ENCODE assay signal across 1 cellular context in genomic region chr1:67500413-67500959, GRCh38.
TF ChIP-seq lines count a peak whose summit lies in the region.

No MANE protein-coding gene starts in this region.

TF ChIP-seq in HepG2, 621 proteins besides CTCF, POLR2A, EP300 and RAD21 (continued from another document and continues in another):
- TF ChIP-seq HMGXB3 (CRISPR knock-in tag; IDR thresholded peaks at IDR 0.05; ENCODE audit: borderline replicate concordance), result 0 out of 2 replicates have a peak, but pooled peaks have one; percentile 53
- no peak for TF ChIP-seq CHD4 (IDR thresholded peaks at IDR 0.05; ENCODE audit: borderline replicate concordance, low read length)
- TF ChIP-seq, protein P1, sequence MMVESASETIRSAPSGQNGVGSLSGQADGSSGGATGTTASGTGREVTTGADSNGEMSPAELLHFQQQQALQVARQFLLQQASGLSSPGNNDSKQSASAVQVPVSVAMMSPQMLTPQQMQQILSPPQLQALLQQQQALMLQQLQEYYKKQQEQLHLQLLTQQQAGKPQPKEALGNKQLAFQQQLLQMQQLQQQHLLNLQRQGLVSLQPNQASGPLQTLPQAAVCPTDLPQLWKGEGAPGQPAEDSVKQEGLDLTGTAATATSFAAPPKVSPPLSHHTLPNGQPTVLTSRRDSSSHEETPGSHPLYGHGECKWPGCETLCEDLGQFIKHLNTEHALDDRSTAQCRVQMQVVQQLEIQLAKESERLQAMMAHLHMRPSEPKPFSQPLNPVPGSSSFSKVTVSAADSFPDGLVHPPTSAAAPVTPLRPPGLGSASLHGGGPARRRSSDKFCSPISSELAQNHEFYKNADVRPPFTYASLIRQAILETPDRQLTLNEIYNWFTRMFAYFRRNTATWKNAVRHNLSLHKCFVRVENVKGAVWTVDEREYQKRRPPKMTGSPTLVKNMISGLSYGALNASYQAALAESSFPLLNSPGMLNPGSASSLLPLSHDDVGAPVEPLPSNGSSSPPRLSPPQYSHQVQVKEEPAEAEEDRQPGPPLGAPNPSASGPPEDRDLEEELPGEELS (CRISPR knock-in tag; IDR thresholded peaks at IDR 0.05), result no peak
- TF ChIP-seq ZNF713 (CRISPR knock-in tag; IDR thresholded peaks at IDR 0.05), result no peak
- no peak for TF ChIP-seq NFIB (CRISPR knock-in tag; IDR thresholded peaks at IDR 0.05; ENCODE audit: borderline replicate concordance)
- no peak for TF ChIP-seq CBX2 (IDR thresholded peaks at IDR 0.05; ENCODE audit: low read depth, low read length)
- TF ChIP-seq CBX2 (CRISPR knock-in tag; IDR thresholded peaks at IDR 0.05; ENCODE audit: low read depth), result no peak
- TF ChIP-seq, protein P2, sequence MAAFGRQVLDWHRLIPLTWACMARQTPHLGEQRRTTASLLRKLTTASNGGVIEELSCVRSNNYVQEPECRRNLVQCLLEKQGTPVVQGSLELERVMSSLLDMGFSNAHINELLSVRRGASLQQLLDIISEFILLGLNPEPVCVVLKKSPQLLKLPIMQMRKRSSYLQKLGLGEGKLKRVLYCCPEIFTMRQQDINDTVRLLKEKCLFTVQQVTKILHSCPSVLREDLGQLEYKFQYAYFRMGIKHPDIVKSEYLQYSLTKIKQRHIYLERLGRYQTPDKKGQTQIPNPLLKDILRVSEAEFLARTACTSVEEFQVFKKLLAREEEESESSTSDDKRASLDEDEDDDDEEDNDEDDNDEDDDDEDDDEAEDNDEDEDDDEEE (CRISPR knock-in tag; IDR thresholded peaks at IDR 0.05), result peak; percentile 75; the same call in 1 of the 2 replicates
- TF ChIP-seq HNRNPL (IDR thresholded peaks at IDR 0.05; ENCODE audit: low read depth, low read length), result no peak
- no peak for TF ChIP-seq ZNF234 (CRISPR knock-in tag; conservative IDR thresholded peaks at IDR 0.05)
- TF ChIP-seq ZNF691 (CRISPR knock-in tag; IDR thresholded peaks at IDR 0.05; ENCODE audit: borderline replicate concordance, low read depth), result peak; percentile 64; the same call in 1 of the 2 replicates
- TF ChIP-seq SRF (IDR thresholded peaks at IDR 0.05; ENCODE audit: low read depth, low read length), result no peak
- TF ChIP-seq ZFP82 (CRISPR knock-in tag; IDR thresholded peaks at IDR 0.05; ENCODE audit: borderline replicate concordance), result no peak
- peak; percentile 39 for TF ChIP-seq HNRNPLL (IDR thresholded peaks at IDR 0.05; ENCODE audit: low read depth, low read length, poor library complexity, severe bottlenecking)
- no peak for TF ChIP-seq ONECUT2 (CRISPR knock-in tag; IDR thresholded peaks at IDR 0.05)
- no peak for TF ChIP-seq ZNF839 (CRISPR knock-in tag; IDR thresholded peaks at IDR 0.05; ENCODE audit: borderline replicate concordance)
- TF ChIP-seq, protein P3, sequence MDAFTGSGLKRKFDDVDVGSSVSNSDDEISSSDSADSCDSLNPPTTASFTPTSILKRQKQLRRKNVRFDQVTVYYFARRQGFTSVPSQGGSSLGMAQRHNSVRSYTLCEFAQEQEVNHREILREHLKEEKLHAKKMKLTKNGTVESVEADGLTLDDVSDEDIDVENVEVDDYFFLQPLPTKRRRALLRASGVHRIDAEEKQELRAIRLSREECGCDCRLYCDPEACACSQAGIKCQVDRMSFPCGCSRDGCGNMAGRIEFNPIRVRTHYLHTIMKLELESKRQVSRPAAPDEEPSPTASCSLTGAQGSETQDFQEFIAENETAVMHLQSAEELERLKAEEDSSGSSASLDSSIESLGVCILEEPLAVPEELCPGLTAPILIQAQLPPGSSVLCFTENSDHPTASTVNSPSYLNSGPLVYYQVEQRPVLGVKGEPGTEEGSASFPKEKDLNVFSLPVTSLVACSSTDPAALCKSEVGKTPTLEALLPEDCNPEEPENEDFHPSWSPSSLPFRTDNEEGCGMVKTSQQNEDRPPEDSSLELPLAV (CRISPR knock-in tag; conservative IDR thresholded peaks at IDR 0.05; ENCODE audit: low read depth), result no peak
- TF ChIP-seq MXD4 (CRISPR knock-in tag; IDR thresholded peaks at IDR 0.05), result 0 out of 2 replicates have a peak, but pooled peaks have one; percentile 56
- TF ChIP-seq PAX8 (CRISPR knock-in tag; IDR thresholded peaks at IDR 0.05; ENCODE audit: borderline replicate concordance), result no peak
- TF ChIP-seq KAT8 (CRISPR knock-in tag; IDR thresholded peaks at IDR 0.05), result peak; percentile 58; the same call in 1 of the 2 replicates
- no peak for TF ChIP-seq HOXA9 (CRISPR knock-in tag; IDR thresholded peaks at IDR 0.05; ENCODE audit: borderline replicate concordance)
- TF ChIP-seq CREB1 (IDR thresholded peaks at IDR 0.05), result no peak
- TF ChIP-seq CREB1 (CRISPR knock-in tag; IDR thresholded peaks at IDR 0.05), result peak; percentile 26; the same call in 1 of the 2 replicates
- no peak for TF ChIP-seq ZBED4 (CRISPR knock-in tag; IDR thresholded peaks at IDR 0.05; ENCODE audit: borderline replicate concordance)
- no peak for TF ChIP-seq ZNF646 (CRISPR knock-in tag; IDR thresholded peaks at IDR 0.05)
- peak; percentile 50; the same call in 1 of the 2 replicates for TF ChIP-seq TFDP1 (CRISPR knock-in tag; IDR thresholded peaks at IDR 0.05; ENCODE audit: borderline replicate concordance)
- TF ChIP-seq RCOR2 (CRISPR knock-in tag; IDR thresholded peaks at IDR 0.05), result no peak
- TF ChIP-seq STAG1 (CRISPR knock-in tag; IDR thresholded peaks at IDR 0.05), result peak; percentile 99
- 0 out of 2 replicates have a peak, but pooled peaks have one; percentile 28 for TF ChIP-seq BORCS8-MEF2B (CRISPR knock-in tag; IDR thresholded peaks at IDR 0.05)
- no peak for TF ChIP-seq TFE3 (CRISPR knock-in tag; IDR thresholded peaks at IDR 0.05)
- no peak for TF ChIP-seq SAFB2 (CRISPR knock-in tag; IDR thresholded peaks at IDR 0.05; ENCODE audit: borderline replicate concordance, low read depth)
- TF ChIP-seq MXD3 (CRISPR knock-in tag; IDR thresholded peaks at IDR 0.05), result no peak
